In genomic region chr1:168438626-168439025, GRCh38 we compare ENCODE assay signal across 1 cellular context.
TF ChIP-seq lines count a peak whose summit lies in the region.

No MANE protein-coding gene starts in this region.

TF ChIP-seq in SK-N-SH treated with all-trans-retinoic acid at 6 μM for 48 hours, 23 proteins besides CTCF, POLR2A, EP300 and RAD21 (continued from another document):
- no peak for TF ChIP-seq RARB (CRISPR knock-in tag; IDR thresholded peaks at IDR 0.05)
- no peak for TF ChIP-seq ZFP3 (CRISPR knock-in tag; IDR thresholded peaks at IDR 0.05)
- no peak for TF ChIP-seq ZNF8 (CRISPR knock-in tag; IDR thresholded peaks at IDR 0.05)
- TF ChIP-seq TOX (CRISPR knock-in tag; IDR thresholded peaks at IDR 0.05; ENCODE audit: borderline replicate concordance): no peak
